ENCODE assay signal across 1 cellular context in the genomic region with DNA sequence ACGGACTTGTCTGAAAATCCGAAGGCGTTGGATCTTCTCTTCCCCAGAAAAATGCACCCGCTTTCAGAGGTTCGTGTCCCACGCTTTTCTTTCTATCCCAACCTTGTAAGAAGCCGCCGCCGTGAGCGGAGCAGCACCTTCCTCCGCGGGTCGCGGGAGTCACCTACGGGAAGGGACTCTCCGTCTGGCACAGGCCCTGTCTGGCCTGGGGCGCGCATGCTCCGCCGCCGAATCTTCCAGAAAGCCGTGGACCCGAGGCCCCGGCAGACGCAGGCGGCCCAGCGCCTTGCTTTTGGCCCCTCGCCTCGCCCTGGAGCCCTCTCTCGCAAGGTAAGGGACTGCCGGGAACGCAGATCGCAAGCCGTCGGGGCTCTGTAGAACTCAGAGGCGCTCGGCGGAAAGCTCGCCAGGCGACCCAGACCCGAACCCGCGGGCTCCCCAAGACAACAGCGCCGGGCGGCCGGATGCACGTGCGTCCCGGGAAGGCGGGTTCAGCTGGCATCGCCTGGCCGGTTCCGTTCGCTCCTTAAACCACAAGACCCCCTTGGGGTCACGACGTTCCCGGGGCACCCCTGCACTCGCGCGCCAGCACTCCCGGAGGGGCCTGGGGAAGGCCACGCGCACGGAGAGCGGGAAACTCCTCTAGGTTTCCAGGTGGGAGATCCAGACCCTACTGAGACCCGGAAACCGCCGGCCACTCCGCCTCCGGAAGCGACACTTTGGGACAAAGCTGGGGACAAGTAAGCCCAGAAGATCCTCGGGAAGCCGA. TPM values are rescaled to one million over a fixed set of nuclear protein-coding genes. Genes with fewer than 3 reads are reported as not detected.
"Had no signal": no experiment of that assay in that cellular context is flagged by ENCODE, and none has a peak within 500 bp of the region (broad histone marks: within the 10 kb centered on the region; RNA-seq: fewer than 3 reads in every experiment).

No MANE protein-coding gene starts in this region.

RNA-seq across cellular contexts. Expression of a gene that starts 1.1 kb away (rescaled TPM):
- polyA plus RNA-seq: IgD-negative memory B cell had no signal
